ENCODE assay signal across 10 cellular contexts in the genomic region with DNA sequence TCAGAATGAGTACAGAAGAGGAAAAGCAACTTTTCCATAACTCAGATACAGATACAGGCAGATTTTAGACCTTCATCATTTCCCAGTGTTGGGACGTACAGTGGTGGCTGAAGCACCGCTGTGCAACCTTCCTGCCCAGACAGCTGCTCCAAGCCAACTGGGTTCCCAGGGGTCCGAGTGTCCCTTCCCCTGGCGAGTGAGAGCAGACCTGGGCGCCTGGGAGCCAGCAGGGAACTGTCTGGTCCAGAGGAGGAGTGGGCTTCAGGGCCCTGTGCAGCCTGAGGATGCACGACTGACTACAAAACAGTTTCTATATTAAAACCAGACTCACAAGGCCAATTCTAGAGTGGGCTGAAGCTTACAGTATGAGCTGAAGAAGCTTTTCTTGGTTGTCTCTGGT. TPM values are rescaled to one million over a fixed set of nuclear protein-coding genes. Genes with fewer than 3 reads are reported as not detected.
"Had no signal": no experiment of that assay in that cellular context is flagged by ENCODE, and none has a peak within 500 bp of the region (broad histone marks: within the 10 kb centered on the region; RNA-seq: fewer than 3 reads in every experiment).

No MANE protein-coding gene starts in this region.

- H3K4me2 ChIP-seq: GM23338 had no signal

- H2AFZ ChIP-seq: GM23248, GM23338 had no signal

- H3K36me3 ChIP-seq: HAP-1 had no signal

- ATAC-seq: GM23338, HCT116 had no signal

- H3K4me1 ChIP-seq: HAP-1 had no signal

- H3K4me3 ChIP-seq: GM23248, GM23338, HAP-1 had no signal

- DNase-seq: GM23248, GOT3, H7, H9, HCEC 1CT, HFFc6 had no signal

- H3K27ac ChIP-seq: GM23248 had no signal

- H3K9ac ChIP-seq: GM23248 had no signal

- H3K9me3 ChIP-seq: HAP-1 had no signal

RNA-seq across cellular contexts. Expression of gene OR6B2, which starts 11.1 kb away (rescaled TPM):
- polyA plus RNA-seq: GM23248, GM23338, H1 had no signal

RNA-seq across cellular contexts. Expression of gene OR6B3, which starts 12.0 kb away (rescaled TPM):
- polyA plus RNA-seq: GM23248, GM23338, H1 had no signal
